In genomic region chr9:136942881-136943230, GRCh38 we compare ENCODE assay signal across 11 cellular contexts. TPM values are rescaled to one million over a fixed set of nuclear protein-coding genes. Genes with fewer than 3 reads are reported as not detected.
DNase-seq lines count a peak whose midpoint lies in the region; ATAC-seq and TF ChIP-seq lines count a peak whose summit lies in the region.
"Had no signal": no experiment of that assay in that cellular context is flagged by ENCODE, and none has a peak within 500 bp of the region (broad histone marks: within the 10 kb centered on the region; RNA-seq: fewer than 3 reads in every experiment).

No MANE protein-coding gene starts in this region.

- no peak overlapping the region for H3K27ac ChIP-seq in brain microvascular endothelial cell
- no peak overlapping the region for H3K27ac ChIP-seq in mucosa of rectum (ENCODE audit: low read depth in 2 of 2, low read length in 2 of 2)

- H3K4me1 Mint-ChIP-seq in HFFc6 (ENCODE audit: low read depth) = peaks cover 4% of the 10 kb centered on the region

- no peaks in the 10 kb centered on the region for H3K9me3 Mint-ChIP-seq in HFFc6

- TF ChIP-seq CTCF in HFFc6 (IDR thresholded peaks at IDR 0.05) (no peak), brain microvascular endothelial cell (IDR thresholded peaks at IDR 0.05; ENCODE audit: low read depth, low read length, missing control alignments) (no peak)

- in situ Hi-C loops in brain microvascular endothelial cell (cut with HindIII; ENCODE audit: low pct_ligation_motif_present, low sequenced_read_pairs) = loop anchor here (25.0 kb wide), 1 partner anchor 94 kb away; the partner anchor contains the start of genes ABCA2, FUT7 and NPDC1

- no peaks in the 10 kb centered on the region for H3K9me3 ChIP-seq in mucosa of rectum (ENCODE audit: control insufficient read depth in 2 of 2, low read length in 2 of 2)
- H3K9me3 ChIP-seq: neutrophil had no signal

- H3K27me3 ChIP-seq in brain microvascular endothelial cell (replicated peaks) = no peaks in the 10 kb centered on the region
- no peaks in the 10 kb centered on the region for H3K27me3 ChIP-seq in mucosa of rectum (ENCODE audit: control insufficient read depth in 2 of 2, insufficient read depth in 2 of 2, low read length in 2 of 2)
- H3K27me3 ChIP-seq: neutrophil had no signal

- no peak overlapping the region for H3K27ac Mint-ChIP-seq in HFFc6

- no peaks in the 10 kb centered on the region; the same call in none of the 2 replicates for H3K27me3 Mint-ChIP-seq in HFFc6 (ENCODE audit: insufficient read depth)

- H3K4me3 Mint-ChIP-seq in HFFc6 = peak overlapping the region; percentile 80; the same call in 1 of the 2 replicates

- H3K4me3 ChIP-seq in brain microvascular endothelial cell (ENCODE audit: low read depth, low read length) (peak overlapping the region; percentile 76), mucosa of rectum (ENCODE audit: low read length in 2 of 2) (peak overlapping the region; percentile 82 to 85)

- H3K4me1 ChIP-seq in mucosa of rectum (ENCODE audit: control insufficient read depth in 2 of 2, insufficient read depth in 2 of 2, low read length in 2 of 2) = peaks cover 14 to 18% of the 10 kb centered on the region in 2 donors

- H3K36me3 Mint-ChIP-seq in HFFc6 (ENCODE audit: low read depth) = peaks cover 12% of the 10 kb centered on the region

- ATAC-seq in GM21515 (IDR thresholded peaks at IDR 0.05; ENCODE audit: unreplicated experiment) (no peak), GM21717 (IDR thresholded peaks at IDR 0.05; ENCODE audit: unreplicated experiment) (no peak)

- peaks cover 45% of the 10 kb centered on the region for H3K36me3 ChIP-seq in brain microvascular endothelial cell (replicated peaks)
- H3K36me3 ChIP-seq in mucosa of rectum (ENCODE audit: control insufficient read depth in 2 of 2, insufficient read depth in 2 of 2, low read length in 2 of 2) = peaks cover 36 to 39% of the 10 kb centered on the region in 2 donors

- DNase-seq in 8988T (peak; percentile 46), HFFc6 (no peak), brain microvascular endothelial cell (no peak), medulla oblongata (ENCODE audit: extremely low spot score) (no peak), NCI-H1436 (lab: John Stamatoyannopoulos, UW) (no peak)
- DNase-seq: T-helper 9 cell had no signal

- H3K9ac ChIP-seq in mucosa of rectum (ENCODE audit: low read depth in 1 of 2, low read length in 2 of 2) = peak overlapping the region in 1 of 2 donors; percentile 82

RNA-seq across cellular contexts. Expression of gene FBXW5, which starts 1.7 kb away (rescaled TPM):
- total RNA-seq in HFFc6 (2021; fragmentation: NEBNext Ultra II Directional; extraction: Animal tissue kit (Norgen Biotek cat#: 25700)) = 100 to 1,000 TPM in 1 of 6 experiments, 10 to 100 TPM in 5; 89.1 to 102 (median 94.4) TPM

RNA-seq across cellular contexts. Expression of gene C8G, which starts 2.2 kb away (rescaled TPM):
- 1 to 10 TPM in 3 of 6 experiments, under 1 TPM in 3; 0.51 to 1.8 (median 0.97) TPM for total RNA-seq in HFFc6 (2021; fragmentation: NEBNext Ultra II Directional; extraction: Animal tissue kit (Norgen Biotek cat#: 25700))
- total RNA-seq: LHCN-M2 had no signal

RNA-seq across cellular contexts. Expression of gene LCN12, which starts 9.2 kb away (rescaled TPM):
- under 1 TPM in 2 of 6 experiments, not detected in 4; 0.14 to 0.31 TPM for total RNA-seq in HFFc6 (2021; fragmentation: NEBNext Ultra II Directional; extraction: Animal tissue kit (Norgen Biotek cat#: 25700))
- total RNA-seq: LHCN-M2 had no signal

RNA-seq across cellular contexts. Expression of gene PTGDS, which starts 34.4 kb away (rescaled TPM):
- not detected for total RNA-seq in HFFc6 (2021; fragmentation: NEBNext Ultra II Directional; extraction: Animal tissue kit (Norgen Biotek cat#: 25700))

RNA-seq across cellular contexts. Expression of gene LCNL1, which starts 39.9 kb away (rescaled TPM):
- not detected for total RNA-seq in HFFc6 (2021; fragmentation: NEBNext Ultra II Directional; extraction: Animal tissue kit (Norgen Biotek cat#: 25700))
